Comparison of ENCODE assay signal across 8 cellular contexts in genomic region chr19:35702223-35703012, GRCh38. TPM values are rescaled to one million over a fixed set of nuclear protein-coding genes. Genes with fewer than 3 reads are reported as not detected.
DNase-seq lines count a peak whose midpoint lies in the region; ATAC-seq, FAIRE-seq and TF ChIP-seq lines count a peak whose summit lies in the region.

No MANE protein-coding gene starts in this region.

- TF ChIP-seq CTCF in Caco-2 (IDR thresholded peaks at IDR 0.05; ENCODE audit: insufficient read depth in 1 of 2, low read depth in 1 of 2, low read length in 1 of 2, severe bottlenecking in 1 of 2, unreplicated experiment in 1 of 2) (no peak), epithelial cell of esophagus (IDR thresholded peaks at IDR 0.05; ENCODE audit: insufficient read depth, low read depth, low read length, missing control alignments) (no peak)

- peaks cover 9% of the 10 kb centered on the region for H3K36me3 Mint-ChIP-seq in Caco-2 (ENCODE audit: insufficient read depth, unreplicated experiment)

- ATAC-seq in GM21381 (IDR thresholded peaks at IDR 0.05; ENCODE audit: unreplicated experiment), result peak; percentile 96

- POLR2A ChIA-PET in Caco-2 (lab: Charles Lee), result interaction anchor here (0.5 to 1.2 kb wide), 7 partner anchors 18 to 435 kb away, joined by 3 to 9 read pairs (median 3); partner anchors contain the start of genes COX6B1 and LIN37

- CTCF ChIA-PET in Caco-2 (lab: Charles Lee), result interaction anchor here (0.5 to 1.7 kb wide), 14 partner anchors 8 to 229 kb away, joined by 3 to 8 read pairs (median 4); partner anchors contain the start of genes COX6B1, LIN37, PSENEN and U2AF1L4

- H3K4me1 ChIP-seq in Caco-2 (no peaks in the 10 kb centered on the region), mononuclear cell (ENCODE audit: insufficient read depth, low read length) (peaks cover 12% of the 10 kb centered on the region)

- DNase-seq in Caco-2, result peak; percentile 95 to 98
- DNase-seq in HTR-8/SVneo (ENCODE audit: insufficient read length, low spot score), result peak; percentile 98
- DNase-seq in NOMO-1 treated with dmso at 0.1 percent for 144 hours (lab: John Stamatoyannopoulos, UW; ENCODE audit: unreplicated experiment), result peak; percentile 92
- peak; percentile 89 for DNase-seq in activated CD8-positive, alpha-beta memory T cell treated with anti-CD3 and anti-CD28 coated beads, Interleukin-2, amount 50 U/mL, for 4 hours
- DNase-seq in epithelial cell of esophagus (ENCODE audit: low read depth), result peak; percentile 99
- peak; percentile 84 to 91 for DNase-seq in stimulated activated CD8-positive, alpha-beta memory T cell treated with anti-CD3 and anti-CD28 coated beads, Interleukin-2, amount 100 ng/mL, for 48 hours (ENCODE audit: low read depth in 2 of 2)

- no TSS peak for BruUV-seq in Caco-2 (replicated peaks; lab: Mats Ljungman, UMichigan)

- intact Hi-C loops in Caco-2 (cut with micrococcal nuclease; ENCODE audit: unreplicated experiment), result loop anchor here (1.0 to 5.0 kb wide), 3 partner anchors 9 to 350 kb away; partner anchors contain the start of genes THAP8 and WDR62

- peak; percentile 96 for FAIRE-seq in HTR-8/SVneo (lab: Jason Lieb, UNC)

- H3K27me3 ChIP-seq in Caco-2 (replicated peaks; ENCODE audit: control insufficient read depth, insufficient read depth, low read length) (no peaks in the 10 kb centered on the region), mononuclear cell (ENCODE audit: insufficient read depth, low read length) (no peaks in the 10 kb centered on the region)

- no peaks in the 10 kb centered on the region for H3K9me3 Mint-ChIP-seq in Caco-2 (ENCODE audit: unreplicated experiment)

- H3K27me3 Mint-ChIP-seq in Caco-2 (ENCODE audit: insufficient read depth, unreplicated experiment), result peaks cover 3% of the 10 kb centered on the region

- H3K9me3 ChIP-seq in Caco-2 (no peaks in the 10 kb centered on the region), mononuclear cell (ENCODE audit: low read depth, low read length) (no peaks in the 10 kb centered on the region)

- no peaks in the 10 kb centered on the region for H3K36me3 ChIP-seq in Caco-2 (ENCODE audit: control insufficient read depth, insufficient read depth, low read length)

- H3K4me3 Mint-ChIP-seq in Caco-2 (ENCODE audit: unreplicated experiment), result peak overlapping the region; percentile 82

- peak overlapping the region; percentile 71 for H3K4me3 ChIP-seq in Caco-2 (ENCODE audit: low read depth, low read length)
- H3K4me3 ChIP-seq in epithelial cell of esophagus (ENCODE audit: low read length), result peak overlapping the region; percentile 70
- peak overlapping the region; percentile 45 for H3K4me3 ChIP-seq in mononuclear cell (ENCODE audit: low read length)

- peak overlapping the region; percentile 64 for H3K27ac Mint-ChIP-seq in Caco-2 (ENCODE audit: unreplicated experiment)

- peaks cover 6% of the 10 kb centered on the region for H3K4me1 Mint-ChIP-seq in Caco-2 (ENCODE audit: low read depth, unreplicated experiment)

RNA-seq across cellular contexts. Expression of gene ZBTB32, which starts 1.9 kb away (rescaled TPM):
- total RNA-seq in Caco-2 (2022), result not detected in 2 replicates
- 0.42 TPM for total RNA-seq in mononuclear cell

RNA-seq across cellular contexts. Expression of gene KMT2B, which starts 15.4 kb away (rescaled TPM):
- total RNA-seq in Caco-2 (2022) (54.2 and 62.6 TPM in 2 replicates), mononuclear cell (10.8 TPM)

RNA-seq across cellular contexts. Expression of gene UPK1A, which starts 36.1 kb away (rescaled TPM):
- not detected in 2 replicates for total RNA-seq in Caco-2 (2022)
- not detected for total RNA-seq in mononuclear cell

RNA-seq across cellular contexts. Expression of gene IGFLR1, which starts 39.8 kb away (rescaled TPM):
- total RNA-seq in Caco-2 (2022), result 10.1 and 11.3 TPM in 2 replicates
- 8.7 TPM for total RNA-seq in mononuclear cell

RNA-seq across cellular contexts. Expression of gene U2AF1L4, which starts 42.8 kb away (rescaled TPM):
- total RNA-seq in Caco-2 (2022) (21.3 and 24.6 TPM in 2 replicates), mononuclear cell (18.4 TPM)

Comparison
In these comparisons a context has a peak if more than half of its experiments do, and no peak if none do; other contexts are left out.
1. Peak in every context shown above with its lines: DNase-seq, ATAC-seq and H3K4me3 ChIP-seq.